ENCODE assay signal across 13 cellular contexts in the genomic region with DNA sequence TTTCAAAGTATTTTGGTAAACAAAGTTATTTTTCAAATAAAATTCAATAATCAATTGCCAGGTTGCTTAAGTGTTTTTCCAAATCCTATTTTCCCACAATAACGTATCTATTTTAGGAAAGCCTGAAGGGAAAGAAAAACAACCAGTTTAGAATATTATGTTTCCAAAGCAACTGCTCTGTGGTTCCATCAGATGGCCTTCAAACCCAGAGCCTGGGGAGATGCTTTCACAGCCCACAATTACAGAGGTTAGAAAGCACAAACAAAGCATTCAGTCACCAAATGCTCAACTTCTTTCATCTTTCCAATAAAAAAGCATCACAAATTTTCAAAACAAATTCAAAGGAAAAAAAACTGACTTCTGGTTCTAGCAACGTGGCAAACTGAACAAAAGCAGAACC.
DNase-seq lines count a peak whose midpoint lies in the region; ATAC-seq and TF ChIP-seq lines count a peak whose summit lies in the region.
"Had no signal": no experiment of that assay in that cellular context is flagged by ENCODE, and none has a peak within 500 bp of the region (broad histone marks: within the 10 kb centered on the region; RNA-seq: fewer than 3 reads in every experiment).

No MANE protein-coding gene starts in this region.

- H3K4me1 ChIP-seq in heart left ventricle (peaks cover 0 to 49% (median 23%) of the 10 kb centered on the region in 12 donors), mesodermal cell (ENCODE audit: control insufficient read depth, insufficient read depth, low read length, poor library complexity, severe bottlenecking) (peaks cover 11% of the 10 kb centered on the region)

- TF ChIP-seq POLR2A in heart left ventricle (IDR thresholded peaks at IDR 0.05) = no peak

- H3K9me3 ChIP-seq in heart left ventricle (no peaks in the 10 kb centered on the region), mesodermal cell (ENCODE audit: control insufficient read depth, low read length) (no peaks in the 10 kb centered on the region)
- H3K9me3 ChIP-seq: esophagus muscularis mucosa had no signal

- no peaks in the 10 kb centered on the region for H3K27me3 ChIP-seq in heart left ventricle
- H3K27me3 ChIP-seq: esophagus muscularis mucosa had no signal

- no peak for TF ChIP-seq CTCF in heart left ventricle (IDR thresholded peaks at IDR 0.05)

- DNase-seq in left ventricle myocardium superior (no peak), heart left ventricle (no peak), dedifferentiated amniotic fluid mesenchymal stem cell (ENCODE audit: extremely low spot score) (peak; percentile 26), MV-4-11 (lab: John Stamatoyannopoulos, UW) (no peak), NCI-H524 (lab: John Stamatoyannopoulos, UW) (no peak), DMS114 treated with DMSO at 0.1 percent for 48 hours (lab: John Stamatoyannopoulos, UW; ENCODE audit: unreplicated experiment) (no peak)
- DNase-seq: activated T-cell treated with anti-CD3 and anti-CD28 coated beads, Interleukin-2, amount 50 U/mL, for 48 hours; naive thymus-derived CD8-positive, alpha-beta T cell; NCI-H2107 had no signal

- peaks cover 0 to 25% (median 8%) of the 10 kb centered on the region in 9 donors for H3K36me3 ChIP-seq in heart left ventricle
- peaks cover 51% of the 10 kb centered on the region for H3K36me3 ChIP-seq in mesodermal cell (ENCODE audit: control insufficient read depth, insufficient read depth, low read length)

- peak; percentile 41 for ATAC-seq in left ventricle myocardium superior
- ATAC-seq in heart left ventricle = no peak
- no peak for ATAC-seq in GM21367 (IDR thresholded peaks at IDR 0.05; ENCODE audit: unreplicated experiment)
- ATAC-seq: naive thymus-derived CD8-positive, alpha-beta T cell had no signal

- H3K27ac ChIP-seq in heart left ventricle (peak overlapping the region in 6 of 12 donors; percentile 20 to 72 (median 56)), mesodermal cell (ENCODE audit: low read depth, low read length, severe bottlenecking) (peak overlapping the region; percentile 76)

- intact Hi-C loops in left ventricle myocardium superior (cut with micrococcal nuclease) (no loop called here), heart left ventricle (cut with DNase I) (loop anchor here in 6 of 10 donors (5.0 to 10.0 kb wide), 5 partner anchors 108 to 202 kb away; no protein-coding TSS in a partner anchor)

- WGBS in heart left ventricle, 4 donors = 46 to 63% (median 53%) methylated on average over 2 of the region's 2 CpGs
- 100% methylated on average over 1 of the region's 2 CpGs; no CpG with 5 or more reads in 1 of the 2 experiments for WGBS in mesodermal cell (ENCODE audit: insufficient coverage in 2 of 2), 2 experiments

- H3K4me3 ChIP-seq in heart left ventricle (no peak overlapping the region), mesodermal cell (ENCODE audit: extremely low read depth, insufficient read depth, low read length, poor library complexity, severe bottlenecking) (no peak overlapping the region)
- H3K4me3 ChIP-seq: esophagus muscularis mucosa, skin epidermis had no signal
